Comparison of ENCODE assay signal across 8 cellular contexts in the genomic region with DNA sequence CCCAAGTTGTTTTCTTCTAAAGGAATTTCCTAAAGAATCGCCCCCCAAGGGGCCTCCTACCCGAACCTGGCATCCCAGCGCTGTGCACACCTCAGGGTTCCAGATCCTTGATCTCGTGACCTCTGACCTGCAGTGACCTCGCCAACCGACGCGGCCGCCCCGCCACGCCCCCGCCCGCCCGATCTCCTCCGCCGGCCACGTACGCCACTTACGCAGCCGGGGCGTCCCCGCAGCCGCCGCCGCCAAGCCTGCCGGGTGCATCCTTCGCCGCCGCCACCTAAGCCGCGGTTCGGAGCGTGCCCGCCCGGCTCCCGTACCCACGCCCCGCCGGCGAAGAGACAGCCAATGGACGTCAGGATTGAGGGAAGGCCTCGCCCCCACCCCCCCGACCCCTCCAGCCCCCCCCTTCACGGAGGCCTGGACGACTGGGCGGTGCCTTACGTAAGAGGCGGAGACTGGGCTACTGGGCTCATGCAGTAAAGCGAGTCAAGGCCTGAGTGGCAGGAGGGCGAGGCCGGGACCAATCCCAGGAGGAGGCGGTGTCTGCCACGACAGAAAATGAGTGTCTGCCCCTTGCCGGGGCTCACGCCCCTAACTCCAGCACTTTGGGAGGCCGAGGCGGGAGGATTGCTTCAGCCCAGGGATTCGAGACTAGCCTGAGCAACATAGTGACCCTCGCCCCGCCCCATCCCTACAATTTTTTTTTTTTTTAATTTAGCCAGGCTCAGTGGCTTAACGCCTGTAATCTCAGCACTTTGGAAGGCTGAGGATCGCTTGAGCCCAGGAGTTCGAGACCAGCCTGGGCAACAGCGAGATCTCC. TPM values are rescaled to one million over a fixed set of nuclear protein-coding genes. Genes with fewer than 3 reads are reported as not detected.
DNase-seq lines count a peak whose midpoint lies in the region; ATAC-seq, FAIRE-seq and TF ChIP-seq lines count a peak whose summit lies in the region.

A gene with protein sequence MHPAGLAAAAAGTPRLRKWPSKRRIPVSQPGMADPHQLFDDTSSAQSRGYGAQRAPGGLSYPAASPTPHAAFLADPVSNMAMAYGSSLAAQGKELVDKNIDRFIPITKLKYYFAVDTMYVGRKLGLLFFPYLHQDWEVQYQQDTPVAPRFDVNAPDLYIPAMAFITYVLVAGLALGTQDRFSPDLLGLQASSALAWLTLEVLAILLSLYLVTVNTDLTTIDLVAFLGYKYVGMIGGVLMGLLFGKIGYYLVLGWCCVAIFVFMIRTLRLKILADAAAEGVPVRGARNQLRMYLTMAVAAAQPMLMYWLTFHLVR (minus strand): TSS at position 291 of the 820 bp plus-strand sequence. CDS start 30 bp downstream, at position 261.

- no peak for TF ChIP-seq CTCF in DOHH2 (IDR thresholded peaks at IDR 0.05; ENCODE audit: low read depth, low read length, poor library complexity, severe bottlenecking)
- TF ChIP-seq CTCF in esophagus muscularis mucosa (IDR thresholded peaks at IDR 0.05), result no peak

- H3K36me3 Mint-ChIP-seq in activated T-cell treated with anti-CD3 and anti-CD28 coated beads, Interleukin-2, amount 50 U/mL, for 72 hours (ENCODE audit: insufficient read depth in 2 of 2), result no peaks in the 10 kb centered on the region

- intact Hi-C loops in esophagus muscularis mucosa (cut with DNase I), result no loop called here

- H3K4me3 ChIP-seq in DOHH2 (ENCODE audit: low read length), result peak within 1 kb of the TSS; percentile 83
- H3K4me3 ChIP-seq in GM23248, result peak within 1 kb of the TSS; percentile 83
- H3K4me3 ChIP-seq in Karpas-422 (ENCODE audit: low read length), result peak within 1 kb of the TSS; percentile 96
- H3K4me3 ChIP-seq in esophagus muscularis mucosa, result peak within 1 kb of the TSS; percentile 62 to 67 (median 64)

- H3K4me1 ChIP-seq in DOHH2 (ENCODE audit: control insufficient read depth, low read length) (peaks cover 56% of the 10 kb centered on the region), GM23248 (ENCODE audit: insufficient read depth) (peaks cover 2% of the 10 kb centered on the region; the same call in 1 of the 2 replicates), Karpas-422 (ENCODE audit: low read length) (peaks cover 20% of the 10 kb centered on the region), esophagus muscularis mucosa (peaks cover 34 to 57% (median 48%) of the 10 kb centered on the region in 4 donors)

- H3K27me3 ChIP-seq in DOHH2 (ENCODE audit: control insufficient read depth, low read length) (no peaks in the 10 kb centered on the region), GM23248 (replicated peaks; ENCODE audit: insufficient read depth) (no peaks in the 10 kb centered on the region), Karpas-422 (ENCODE audit: low read length) (no peaks in the 10 kb centered on the region), esophagus muscularis mucosa (no peaks in the 10 kb centered on the region)

- H3K9me3 ChIP-seq in DOHH2 (ENCODE audit: control insufficient read depth, insufficient read depth, low read length) (no peaks in the 10 kb centered on the region), GM23248 (ENCODE audit: low read depth) (no peaks in the 10 kb centered on the region), Karpas-422 (ENCODE audit: low read length) (no peaks in the 10 kb centered on the region), esophagus muscularis mucosa (no peaks in the 10 kb centered on the region)

- no peak for FAIRE-seq in RCC 7860 (lab: Jason Lieb, UNC)

- DNase-seq in GM23248, result peak; percentile 99
- peak; percentile 99 for DNase-seq in Karpas-422
- DNase-seq in RCC 7860 (ENCODE audit: low spot score), result peak; percentile 95
- DNase-seq in activated T-cell treated with anti-CD3 and anti-CD28 coated beads, Interleukin-2, amount 50 U/mL, for 72 hours, result peak; percentile 97
- peak; percentile 100 for DNase-seq in esophagus muscularis mucosa (ENCODE audit: extremely low spot score)
- DNase-seq in myocyte (ENCODE audit: low read depth), result peak; percentile 97
- peak; percentile 90 to 92 for DNase-seq in stimulated activated CD8-positive, alpha-beta memory T cell treated with anti-CD3 and anti-CD28 coated beads, Interleukin-7, amount 100 ng/mL, for 4 hours (ENCODE audit: low read depth in 2 of 2)

- ATAC-seq in activated T-cell treated with anti-CD3 and anti-CD28 coated beads, Interleukin-2, amount 50 U/mL, for 72 hours (replicated peaks in 1 of 2), result peak; percentile 93 to 95

- H3K4me1 Mint-ChIP-seq in activated T-cell treated with anti-CD3 and anti-CD28 coated beads, Interleukin-2, amount 50 U/mL, for 72 hours (ENCODE audit: low read depth), result peaks cover 67% of the 10 kb centered on the region

- in situ Hi-C loops in GM23248 (cut with MboI), result no loop called here

- WGBS in GM23248 (ENCODE audit: low coverage in 1 of 2, low lambda C conversion rate in 2 of 2, missing lambda C conversion rate in 2 of 2), 2 experiments, result 3 to 6% methylated on average over 18 to 51 of the region's 64 CpGs
- WGBS in esophagus muscularis mucosa, result 2% methylated on average over 11 of the region's 64 CpGs

- H3K9me3 Mint-ChIP-seq in activated T-cell treated with anti-CD3 and anti-CD28 coated beads, Interleukin-2, amount 50 U/mL, for 72 hours, result no peaks in the 10 kb centered on the region

- no peak for TF ChIP-seq EP300 in esophagus muscularis mucosa (IDR thresholded peaks at IDR 0.05)

- H3K27ac ChIP-seq in DOHH2 (ENCODE audit: low read depth, low read length), result peak within 1 kb of the TSS; percentile 76
- peak within 1 kb of the TSS; percentile 58 for H3K27ac ChIP-seq in GM23248
- H3K27ac ChIP-seq in Karpas-422 (ENCODE audit: low read length), result peak within 1 kb of the TSS; percentile 74
- peak within 1 kb of the TSS; percentile 74 to 87 (median 81) for H3K27ac ChIP-seq in esophagus muscularis mucosa (replicated peaks in 1 of 4)

- peak within 1 kb of the TSS; percentile 79 for H3K27ac Mint-ChIP-seq in activated T-cell treated with anti-CD3 and anti-CD28 coated beads, Interleukin-2, amount 50 U/mL, for 72 hours

- H3K4me3 Mint-ChIP-seq in activated T-cell treated with anti-CD3 and anti-CD28 coated beads, Interleukin-2, amount 50 U/mL, for 72 hours, result peak within 1 kb of the TSS; percentile 85 to 93

- H3K27me3 Mint-ChIP-seq in activated T-cell treated with anti-CD3 and anti-CD28 coated beads, Interleukin-2, amount 50 U/mL, for 72 hours (ENCODE audit: low read depth), result no peaks in the 10 kb centered on the region

- no peak for TF ChIP-seq POLR2A in esophagus muscularis mucosa (IDR thresholded peaks at IDR 0.05; ENCODE audit: low read depth)

- H3K79me2 ChIP-seq in DOHH2 (ENCODE audit: control insufficient read depth, low read length), result peaks cover 32% of the 10 kb centered on the region
- H3K79me2 ChIP-seq in GM23248 (ENCODE audit: insufficient read depth), result peaks cover 62% of the 10 kb centered on the region
- H3K79me2 ChIP-seq in Karpas-422 (ENCODE audit: low read length), result peaks cover 20% of the 10 kb centered on the region

- H3K9me2 ChIP-seq in DOHH2 (replicated peaks; ENCODE audit: control insufficient read depth, low read length), result no peaks in the 10 kb centered on the region
- H3K9me2 ChIP-seq in GM23248 (ENCODE audit: insufficient read depth), result no peaks in the 10 kb centered on the region
- H3K9me2 ChIP-seq in Karpas-422 (replicated peaks; ENCODE audit: insufficient read depth, low read length), result no peaks in the 10 kb centered on the region

- no peaks in the 10 kb centered on the region for H3K36me3 ChIP-seq in DOHH2 (ENCODE audit: control insufficient read depth, low read length)
- H3K36me3 ChIP-seq in GM23248 (ENCODE audit: low read depth), result no peaks in the 10 kb centered on the region
- no peaks in the 10 kb centered on the region for H3K36me3 ChIP-seq in Karpas-422 (ENCODE audit: insufficient read depth, low read length)
- H3K36me3 ChIP-seq in esophagus muscularis mucosa, result peaks cover 0 to 1% (median 0%) of the 10 kb centered on the region in 4 donors

- H2AFZ ChIP-seq in GM23248, result peak within 1 kb of the TSS; percentile 89
- H2AFZ ChIP-seq in Karpas-422 (ENCODE audit: low read length), result peak within 1 kb of the TSS; percentile 100

- H3F3A ChIP-seq in DOHH2 (ENCODE audit: control insufficient read depth, insufficient read depth), result peaks cover 9% of the 10 kb centered on the region
- H3F3A ChIP-seq in GM23248 (ENCODE audit: insufficient read depth), result 0 out of 2 replicates have a peak, but pooled peaks cover under 1% of the 10 kb centered on the region

- H3K9ac ChIP-seq in GM23248 (peak within 1 kb of the TSS; percentile 86), Karpas-422 (ENCODE audit: low read length) (peak within 1 kb of the TSS; percentile 88)

- H4K20me1 ChIP-seq in DOHH2 (ENCODE audit: control insufficient read depth, insufficient read depth, low read depth, low read length) (no peaks in the 10 kb centered on the region), GM23248 (ENCODE audit: insufficient read depth) (no peaks in the 10 kb centered on the region), Karpas-422 (ENCODE audit: insufficient read depth, low read depth, low read length) (no peaks in the 10 kb centered on the region)

- H3K4me2 ChIP-seq in DOHH2 (ENCODE audit: low read length) (peak within 1 kb of the TSS; percentile 96), GM23248 (ENCODE audit: unreplicated experiment) (peak within 1 kb of the TSS; percentile 100), Karpas-422 (ENCODE audit: low read depth, low read length, poor library complexity, severe bottlenecking) (peak within 1 kb of the TSS; percentile 99)

RNA-seq across cellular contexts. Expression of the gene that starts here (rescaled TPM):
- total RNA-seq in GM23248 (2014; rRNA removed; shearing (Covaris generic)), result 143 and 162 TPM in 2 replicates
- polyA plus RNA-seq in GM23248 (2016; fragmentation: Nextera tagmentation; extraction: Ambion mirVana), result 191 and 199 TPM in 2 replicates
- 31.0 and 58.0 TPM in 2 replicates for total RNA-seq in Karpas-422 (2014; rRNA removed; shearing (Covaris generic); ENCODE audit: low replicate concordance)
- total RNA-seq in activated T-cell treated with anti-CD3 and anti-CD28 coated beads, Interleukin-2, amount 50 U/mL, for 72 hours, result 10 to 100 TPM; 70.3 TPM
- 10 to 100 TPM; 10.8 to 26.5 (median 21.5) TPM for total RNA-seq in esophagus muscularis mucosa
- 51.6 and 68.5 TPM in 2 replicates for total RNA-seq in myocyte
- 75.6 TPM for polyA plus RNA-seq in myocyte (2012)

Comparison
In these comparisons a context has a peak if more than half of its experiments do, and no peak if none do; other contexts are left out.
1. Peak in every context shown above with its lines: DNase-seq, ATAC-seq, H3K4me3 ChIP-seq and H3K27ac ChIP-seq.